ENCODE assay signal across 13 cellular contexts in genomic region chr1:82819234-82819633, GRCh38.
DNase-seq lines count a peak whose midpoint lies in the region; ATAC-seq and TF ChIP-seq lines count a peak whose summit lies in the region.
"Had no signal": no experiment of that assay in that cellular context is flagged by ENCODE, and none has a peak within 500 bp of the region (broad histone marks: within the 10 kb centered on the region; RNA-seq: fewer than 3 reads in every experiment).

No MANE protein-coding gene starts in this region.

- no TSS peak for BruUV-seq in OCI-LY7 (replicated peaks; lab: Mats Ljungman, UMichigan)

- POLR2A ChIA-PET in OCI-LY7 (lab: Charles Lee) = interaction anchor here (0.9 kb wide), 1 partner anchor 10 kb away, joined by 3 read pairs; no protein-coding TSS in a partner anchor

- intact Hi-C loops in left ventricle myocardium inferior (cut with micrococcal nuclease) (no loop called here), heart right ventricle (cut with DNase I) (no loop called here), OCI-LY7 (cut with micrococcal nuclease; ENCODE audit: unreplicated experiment) (no loop called here)

- H3K79me2 ChIP-seq in SU-DHL-6 (ENCODE audit: insufficient read depth, low read length) (no peaks in the 10 kb centered on the region), OCI-LY7 (ENCODE audit: insufficient read depth, low read depth, low read length) (no peaks in the 10 kb centered on the region)

- no peak for ATAC-seq in heart right ventricle
- ATAC-seq in HG02798 (IDR thresholded peaks at IDR 0.05; ENCODE audit: poor library complexity, unreplicated experiment) = peak; percentile 73
- ATAC-seq in thoracic aorta (ENCODE audit: insufficient number of reproducible peaks, low FRiP score, low read depth) = no peak
- ATAC-seq in activated CD4-positive, CD25-positive, alpha-beta regulatory T cell treated with anti-CD3 and anti-CD28 coated beads, Interleukin-2, amount 50 U/mL, for 24 hours = no peak

- H3K27me3 ChIP-seq in left ventricle myocardium inferior (ENCODE audit: low read depth) = no peaks in the 10 kb centered on the region
- H3K27me3 ChIP-seq in heart right ventricle = no peaks in the 10 kb centered on the region
- H3K27me3 ChIP-seq in SU-DHL-6 (ENCODE audit: low read length) = no peaks in the 10 kb centered on the region
- no peaks in the 10 kb centered on the region for H3K27me3 ChIP-seq in thoracic aorta (replicated peaks; ENCODE audit: insufficient read depth)

- H3K4me3 ChIP-seq in left ventricle myocardium inferior (peak overlapping the region; percentile 16), heart right ventricle (no peak overlapping the region), SU-DHL-6 (ENCODE audit: insufficient read depth, low read length, poor library complexity, severe bottlenecking) (no peak overlapping the region), thoracic aorta (peak overlapping the region; percentile 15), OCI-LY7 (ENCODE audit: low read depth, low read length, poor library complexity, severe bottlenecking) (no peak overlapping the region)

- no peak for TF ChIP-seq CTCF in left ventricle myocardium inferior (IDR thresholded peaks at IDR 0.05; ENCODE audit: borderline replicate concordance)
- no peak for TF ChIP-seq CTCF in heart right ventricle (IDR thresholded peaks at IDR 0.05)
- no peak for TF ChIP-seq CTCF in SU-DHL-6 (IDR thresholded peaks at IDR 0.05; ENCODE audit: insufficient read depth, low read length, poor library complexity, severe bottlenecking)
- TF ChIP-seq CTCF in thoracic aorta (IDR thresholded peaks at IDR 0.05) = no peak
- no peak for TF ChIP-seq CTCF in OCI-LY7 (conservative IDR thresholded peaks at IDR 0.05; ENCODE audit: low read length)

- H3F3A ChIP-seq in SU-DHL-6 (ENCODE audit: insufficient read depth) = no peaks in the 10 kb centered on the region

- H3K9ac ChIP-seq in SU-DHL-6 (ENCODE audit: low read length) = no peak overlapping the region

- H3K36me3 ChIP-seq in left ventricle myocardium inferior (no peaks in the 10 kb centered on the region), heart right ventricle (no peaks in the 10 kb centered on the region), SU-DHL-6 (ENCODE audit: low read length) (no peaks in the 10 kb centered on the region), thoracic aorta (no peaks in the 10 kb centered on the region), OCI-LY7 (ENCODE audit: insufficient read depth, low read length) (no peaks in the 10 kb centered on the region)

- H3K4me1 ChIP-seq in left ventricle myocardium inferior (no peaks in the 10 kb centered on the region), heart right ventricle (no peaks in the 10 kb centered on the region), thoracic aorta (ENCODE audit: control insufficient read depth in 1 of 2, low read depth in 2 of 2) (no peaks in the 10 kb centered on the region), OCI-LY7 (ENCODE audit: insufficient read depth, low read length, poor library complexity, severe bottlenecking) (no peaks in the 10 kb centered on the region)

- H4K20me1 ChIP-seq in SU-DHL-6 (ENCODE audit: low read depth, low read length) = no peaks in the 10 kb centered on the region
- no peaks in the 10 kb centered on the region for H4K20me1 ChIP-seq in OCI-LY7 (ENCODE audit: insufficient read depth, low read length)

- H3K27ac ChIP-seq in left ventricle myocardium inferior (replicated peaks) (no peak overlapping the region), heart right ventricle (no peak overlapping the region), SU-DHL-6 (ENCODE audit: low read depth, low read length) (no peak overlapping the region), thoracic aorta (no peak overlapping the region), OCI-LY7 (ENCODE audit: low read depth, low read length, poor library complexity, severe bottlenecking) (no peak overlapping the region)
- H3K27ac ChIP-seq: C4-2B had no signal

- H3K9me2 ChIP-seq in SU-DHL-6 (replicated peaks; ENCODE audit: insufficient read depth, low read length) (no peaks in the 10 kb centered on the region), OCI-LY7 (ENCODE audit: insufficient read depth, low read length) (no peaks in the 10 kb centered on the region)

- WGBS in heart right ventricle, 2 donors = 58 to 74% methylated on average over 1 of the region's 1 CpG

- H3K9me3 ChIP-seq in left ventricle myocardium inferior (replicated peaks) (peaks cover 3% of the 10 kb centered on the region), heart right ventricle (peaks cover 0 to 2% (median 0%) of the 10 kb centered on the region in 11 donors), SU-DHL-6 (ENCODE audit: insufficient read depth, low read length) (no peaks in the 10 kb centered on the region), thoracic aorta (no peaks in the 10 kb centered on the region), OCI-LY7 (ENCODE audit: low read length) (no peaks in the 10 kb centered on the region)

- H3K4me2 ChIP-seq in SU-DHL-6 (ENCODE audit: low read depth, low read length, poor library complexity, severe bottlenecking) (peak overlapping the region; percentile 37), OCI-LY7 (ENCODE audit: low read length) (no peak overlapping the region)

- peak overlapping the region; percentile 36 for H2AFZ ChIP-seq in SU-DHL-6 (ENCODE audit: low read depth, low read length, severe bottlenecking)
- no peak overlapping the region for H2AFZ ChIP-seq in OCI-LY7 (ENCODE audit: low read length)

- CTCF ChIA-PET in OCI-LY7 (lab: Charles Lee; ENCODE audit: unreplicated experiment) = no interaction called here

- DNase-seq in left ventricle myocardium inferior (no peak), heart right ventricle (no peak), thoracic aorta (ENCODE audit: low spot score) (no peak), OCI-LY7 (ENCODE audit: low spot score) (no peak), SIG-M5 treated with dmso at 0.1 percent for 504 hours (lab: John Stamatoyannopoulos, UW; ENCODE audit: unreplicated experiment) (no peak)
- DNase-seq: activated effector memory CD4-positive, alpha-beta T cell treated with anti-CD3 and anti-CD28 coated beads, Interleukin-2, amount 50 U/mL, for 16 hours; effector CD4-positive, alpha-beta T cell; NCI-H526; stimulated activated CD4-positive, alpha-beta T cell treated with anti-CD3 and anti-CD28 coated beads, Interleukin-4, amount 100 ng/mL, for 1 hour had no signal

Comparison
In these comparisons a context has a peak if more than half of its experiments do, and no peak if none do; other contexts are left out.
1. H3K4me3 ChIP-seq: peak in left ventricle myocardium inferior (single experiment) and thoracic aorta (single experiment); none in heart right ventricle (0 of 10), SU-DHL-6 (single experiment) and OCI-LY7 (single experiment).